Comparison of ENCODE assay signal across 15 cellular contexts in genomic region chrY:13345549-13345948, GRCh38.
DNase-seq lines count a peak whose midpoint lies in the region; ATAC-seq, FAIRE-seq and TF ChIP-seq lines count a peak whose summit lies in the region.
"Had no signal": no experiment of that assay in that cellular context is flagged by ENCODE, and none has a peak within 500 bp of the region (broad histone marks: within the 10 kb centered on the region; RNA-seq: fewer than 3 reads in every experiment).

No MANE protein-coding gene starts in this region.

- peaks cover 12% of the 10 kb centered on the region for H3K4me1 Mint-ChIP-seq in activated CD4-positive, alpha-beta T cell treated with anti-CD3 and anti-CD28 coated beads, Interleukin-2, amount 10 ng/mL, durations not matched to agents 24 days and 14 days
- peaks cover 12% of the 10 kb centered on the region for H3K4me1 Mint-ChIP-seq in activated T-helper 17 cell treated with anti-CD3 and anti-CD28 coated beads, Interleukin-2, amount 50 U/mL, for 72 hours
- H3K4me1 Mint-ChIP-seq: H9 had no signal

- ATAC-seq in activated T-helper 17 cell treated with anti-CD3 and anti-CD28 coated beads, Interleukin-2, amount 50 U/mL, for 72 hours (replicated peaks), result peak; percentile 74
- ATAC-seq: GM12878, GM23338 had no signal

- no peak for TF ChIP-seq POLR2A in H54 (IDR thresholded peaks at IDR 0.05; ENCODE audit: low read depth, low read length)

- intact Hi-C loops in activated CD4-positive, alpha-beta T cell treated with anti-CD3 and anti-CD28 coated beads, Interleukin-2, amount 10 ng/mL, durations not matched to agents 24 days and 14 days (cut with micrococcal nuclease), result loop anchor here (10.0 kb wide), 2 partner anchors 111 to 251 kb away; no protein-coding TSS in a partner anchor

- DNase-seq in activated CD4-positive, alpha-beta T cell treated with anti-CD3 and anti-CD28 coated beads, Interleukin-2, amount 10 ng/mL, durations not matched to agents 24 days and 14 days, result no peak
- DNase-seq in activated CD4-positive, alpha-beta T cell treated with anti-CD3 and anti-CD28 coated beads for 1 hour, result no peak
- peak; percentile 19 for DNase-seq in stimulated activated CD4-positive, alpha-beta T cell treated with anti-CD3 and anti-CD28 coated beads, Interleukin-1b, Interleukin-23, amount 100 ng/mL, for 48 hours
- DNase-seq in stimulated activated CD4-positive, alpha-beta T cell treated with anti-CD3 and anti-CD28 coated beads, Interleukin-15, amount 100 ng/mL, for 24 hours, result no peak
- no peak for DNase-seq in H54 (ENCODE audit: insufficient read length, low spot score)
- DNase-seq in SHP77 treated with DMSO at 0.1 percent for 48 hours (lab: John Stamatoyannopoulos, UW), result no peak
- DNase-seq: C1 segment of cervical spinal cord; CD4-positive, alpha-beta T cell; DMS79; H9 had no signal

- H3K36me3 Mint-ChIP-seq in activated CD4-positive, alpha-beta T cell treated with anti-CD3 and anti-CD28 coated beads, Interleukin-2, amount 10 ng/mL, durations not matched to agents 24 days and 14 days (ENCODE audit: low read depth), result peaks cover 16% of the 10 kb centered on the region
- peaks cover 72% of the 10 kb centered on the region for H3K36me3 Mint-ChIP-seq in activated T-helper 17 cell treated with anti-CD3 and anti-CD28 coated beads, Interleukin-2, amount 50 U/mL, for 72 hours (ENCODE audit: low read depth)

- H3K27me3 Mint-ChIP-seq in activated CD4-positive, alpha-beta T cell treated with anti-CD3 and anti-CD28 coated beads, Interleukin-2, amount 10 ng/mL, durations not matched to agents 24 days and 14 days, result no peaks in the 10 kb centered on the region
- no peaks in the 10 kb centered on the region for H3K27me3 Mint-ChIP-seq in activated T-helper 17 cell treated with anti-CD3 and anti-CD28 coated beads, Interleukin-2, amount 50 U/mL, for 72 hours
- H3K27me3 Mint-ChIP-seq: B cell; CD4-positive, alpha-beta T cell had no signal

- no peak overlapping the region for H3K4me3 Mint-ChIP-seq in activated CD4-positive, alpha-beta T cell treated with anti-CD3 and anti-CD28 coated beads, Interleukin-2, amount 10 ng/mL, durations not matched to agents 24 days and 14 days
- H3K4me3 Mint-ChIP-seq in activated T-helper 17 cell treated with anti-CD3 and anti-CD28 coated beads, Interleukin-2, amount 50 U/mL, for 72 hours, result no peak overlapping the region
- H3K4me3 Mint-ChIP-seq: B cell; CD4-positive, alpha-beta T cell; GM23338; H9 had no signal

- H3K27ac Mint-ChIP-seq in activated CD4-positive, alpha-beta T cell treated with anti-CD3 and anti-CD28 coated beads, Interleukin-2, amount 10 ng/mL, durations not matched to agents 24 days and 14 days, result peak overlapping the region; percentile 53
- H3K27ac Mint-ChIP-seq in activated T-helper 17 cell treated with anti-CD3 and anti-CD28 coated beads, Interleukin-2, amount 50 U/mL, for 72 hours, result peak overlapping the region; percentile 48
- H3K27ac Mint-ChIP-seq: B cell; CD4-positive, alpha-beta T cell; GM23338; H9 had no signal

- H3K9me3 Mint-ChIP-seq in activated CD4-positive, alpha-beta T cell treated with anti-CD3 and anti-CD28 coated beads, Interleukin-2, amount 10 ng/mL, durations not matched to agents 24 days and 14 days, result no peaks in the 10 kb centered on the region
- no peaks in the 10 kb centered on the region for H3K9me3 Mint-ChIP-seq in activated T-helper 17 cell treated with anti-CD3 and anti-CD28 coated beads, Interleukin-2, amount 50 U/mL, for 72 hours
- H3K9me3 Mint-ChIP-seq: CD4-positive, alpha-beta T cell; GM23338; H9 had no signal

- no peak for FAIRE-seq in H54 (lab: Jason Lieb, UNC)
- FAIRE-seq: A204.1, GM12878 had no signal
